ENCODE assay signal across 8 cellular contexts in the genomic region with DNA sequence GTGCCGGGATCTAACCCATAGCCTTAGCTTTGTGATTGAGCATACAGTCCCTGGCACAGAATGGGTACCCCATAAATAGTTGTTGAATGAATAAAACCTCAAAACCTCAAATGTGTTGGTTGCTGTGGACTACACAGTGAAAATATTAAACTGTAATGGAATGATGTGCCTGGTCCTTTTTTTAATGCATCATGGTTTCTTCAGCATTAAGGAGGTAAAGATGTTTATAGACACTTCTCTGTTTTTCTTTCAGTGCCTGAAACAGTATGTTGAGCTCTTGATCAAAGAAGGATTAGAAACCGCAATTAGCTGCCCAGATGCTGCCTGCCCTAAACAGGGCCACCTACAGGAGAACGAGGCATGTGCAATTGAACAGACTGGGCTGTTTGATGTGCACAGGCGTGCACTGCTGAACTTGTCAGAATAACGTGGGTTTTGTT.
DNase-seq lines count a peak whose midpoint lies in the region; ATAC-seq and TF ChIP-seq lines count a peak whose summit lies in the region.

No MANE protein-coding gene starts in this region.

- no peaks in the 10 kb centered on the region for H3K36me3 ChIP-seq in kidney epithelial cell (ENCODE audit: control insufficient read depth, insufficient read depth, low read length)

- no peak overlapping the region for H3K4me3 Mint-ChIP-seq in activated naive CD4-positive, alpha-beta T cell treated with anti-CD3 and anti-CD28 coated beads, Interleukin-2, amount 10 ng/mL, durations not matched to agents 7 days and 5 days

- peak overlapping the region; percentile 12 for H3K27ac Mint-ChIP-seq in activated naive CD4-positive, alpha-beta T cell treated with anti-CD3 and anti-CD28 coated beads, Interleukin-2, amount 10 ng/mL, durations not matched to agents 7 days and 5 days

- CTCF ChIA-PET in activated naive CD4-positive, alpha-beta T cell treated with anti-CD3 and anti-CD28 coated beads, Interleukin-2, amount 10 ng/mL, durations not matched to agents 7 days and 5 days (lab: Charles Lee), result interaction anchor here (0.8 to 2.1 kb wide), 16 partner anchors 9 to 189 kb away, joined by 3 to 9 read pairs (median 4); no protein-coding TSS in a partner anchor

- H3K27me3 Mint-ChIP-seq in activated naive CD4-positive, alpha-beta T cell treated with anti-CD3 and anti-CD28 coated beads, Interleukin-2, amount 10 ng/mL, durations not matched to agents 7 days and 5 days, result no peaks in the 10 kb centered on the region

- no peaks in the 10 kb centered on the region for H3K27me3 ChIP-seq in kidney epithelial cell (ENCODE audit: control insufficient read depth, insufficient read depth, low read length)

- H3K9me3 Mint-ChIP-seq in activated naive CD4-positive, alpha-beta T cell treated with anti-CD3 and anti-CD28 coated beads, Interleukin-2, amount 10 ng/mL, durations not matched to agents 7 days and 5 days, result no peaks in the 10 kb centered on the region

- peak; percentile 71 for ATAC-seq in GM19328 (IDR thresholded peaks at IDR 0.05; ENCODE audit: unreplicated experiment)
- ATAC-seq in HG02840 (IDR thresholded peaks at IDR 0.05; ENCODE audit: low FRiP score, unreplicated experiment), result no peak
- ATAC-seq in HG02970 (IDR thresholded peaks at IDR 0.05; ENCODE audit: low FRiP score, unreplicated experiment), result no peak

- no peak overlapping the region for H3K4me3 ChIP-seq in kidney epithelial cell (ENCODE audit: low read depth, low read length)

- peaks cover 14% of the 10 kb centered on the region for H3K4me1 Mint-ChIP-seq in activated naive CD4-positive, alpha-beta T cell treated with anti-CD3 and anti-CD28 coated beads, Interleukin-2, amount 10 ng/mL, durations not matched to agents 7 days and 5 days

- TF ChIP-seq CTCF in kidney epithelial cell (IDR thresholded peaks at IDR 0.05; ENCODE audit: insufficient read depth, low read length, poor library complexity, severe bottlenecking), result peak; percentile 49

- peak; percentile 50 for DNase-seq in CD1c-positive myeloid dendritic cell (ENCODE audit: extremely low spot score)
- peak; percentile 89 for DNase-seq in NCI-H1694 (lab: John Stamatoyannopoulos, UW)
- DNase-seq in activated naive CD4-positive, alpha-beta T cell treated with anti-CD3 and anti-CD28 coated beads, Interleukin-2, amount 10 ng/mL, durations not matched to agents 7 days and 5 days, result peak; percentile 38
- DNase-seq in kidney epithelial cell (ENCODE audit: low read depth), result no peak
- DNase-seq in GDM1 (lab: John Stamatoyannopoulos, UW), result no peak

- peaks cover 52% of the 10 kb centered on the region for H3K36me3 Mint-ChIP-seq in activated naive CD4-positive, alpha-beta T cell treated with anti-CD3 and anti-CD28 coated beads, Interleukin-2, amount 10 ng/mL, durations not matched to agents 7 days and 5 days

Comparison
In these comparisons a context has a peak if more than half of its experiments do, and no peak if none do; other contexts are left out.
1. DNase-seq: peak in CD1c-positive myeloid dendritic cell (single experiment), NCI-H1694 (single experiment) and activated naive CD4-positive, alpha-beta T cell treated with anti-CD3 and anti-CD28 coated beads, Interleukin-2, amount 10 ng/mL, durations not matched to agents 7 days and 5 days (single experiment); none in kidney epithelial cell (single experiment) and GDM1 (single experiment).